13 cellular contexts compared by ENCODE assay signal in genomic region chr5:168852329-168852728, GRCh38.
DNase-seq lines count a peak whose midpoint lies in the region; ATAC-seq and TF ChIP-seq lines count a peak whose summit lies in the region.
"Had no signal": no experiment of that assay in that cellular context is flagged by ENCODE, and none has a peak within 500 bp of the region (broad histone marks: within the 10 kb centered on the region; RNA-seq: fewer than 3 reads in every experiment).

No MANE protein-coding gene starts in this region.

- no peaks in the 10 kb centered on the region for H3K79me2 ChIP-seq in SK-N-SH (ENCODE audit: insufficient read depth)
- no peaks in the 10 kb centered on the region for H3K79me2 ChIP-seq in trophoblast cell (ENCODE audit: control insufficient read depth, insufficient read depth, low read length, poor library complexity)

- DNase-seq in SK-N-SH (no peak), islet precursor cell (peak; percentile 18), trophoblast cell (no peak), HPDE6-E6E7 (ENCODE audit: extremely low spot score) (no peak), NCI-H748 (lab: John Stamatoyannopoulos, UW; ENCODE audit: unreplicated experiment) (no peak)
- DNase-seq: activated CD4-positive, alpha-beta T cell treated with anti-CD3 and anti-CD28 coated beads, Interleukin-2, amount 50 U/mL, for 1 hour; NCI-H1694; NCI-H524 treated with DMSO at 0.1 percent for 48 hours; T-helper 17 cell; upper lobe of right lung had no signal

- no peak overlapping the region for H4K91ac ChIP-seq in trophoblast cell (ENCODE audit: low read depth, low read length)

- H2AFZ ChIP-seq in SK-N-SH (ENCODE audit: low read depth): no peak overlapping the region
- H2AFZ ChIP-seq in trophoblast cell (ENCODE audit: insufficient read depth, low read length, poor library complexity): no peak overlapping the region

- no peak overlapping the region for H3K4ac ChIP-seq in trophoblast cell (ENCODE audit: low read depth, low read length)

- H3K27me3 ChIP-seq in BLaER1 treated with 17β-estradiol and CSF1 and Interleukin-3, amounts not matched to agents 10 nM and 100 nM: no peaks in the 10 kb centered on the region
- H3K27me3 ChIP-seq in SK-N-SH (ENCODE audit: insufficient read depth) (no peaks in the 10 kb centered on the region), trophoblast cell (ENCODE audit: insufficient read depth, low read length) (no peaks in the 10 kb centered on the region)

- no peak overlapping the region for H2BK120ac ChIP-seq in trophoblast cell (ENCODE audit: insufficient read depth, low read length, poor library complexity)

- no peak overlapping the region for H2BK12ac ChIP-seq in trophoblast cell (ENCODE audit: low read length)

- H3K9me2 ChIP-seq in SK-N-SH: no peaks in the 10 kb centered on the region

- CTCF ChIA-PET in SK-N-SH (lab: Yijun Ruan, JAX): interaction anchor here (1.2 kb wide), 1 partner anchor 9 kb away, joined by 3 read pairs; no protein-coding TSS in a partner anchor

- no peaks in the 10 kb centered on the region for H4K20me1 ChIP-seq in BLaER1 treated with 17β-estradiol and CSF1 and Interleukin-3, amounts not matched to agents 10 nM and 100 nM
- H4K20me1 ChIP-seq in SK-N-SH (ENCODE audit: insufficient read depth): no peaks in the 10 kb centered on the region

- H3K9ac ChIP-seq in BLaER1 treated with 17β-estradiol and CSF1 and Interleukin-3, amounts not matched to agents 10 nM and 100 nM: no peak overlapping the region
- H3K9ac ChIP-seq in SK-N-SH (peak overlapping the region; percentile 72), trophoblast cell (ENCODE audit: low read length) (no peak overlapping the region)

- H2AK5ac ChIP-seq in trophoblast cell (ENCODE audit: low read length): no peak overlapping the region

- no peak overlapping the region for H3K18ac ChIP-seq in trophoblast cell (ENCODE audit: low read length)

- H3K36me3 ChIP-seq in BLaER1 treated with 17β-estradiol and CSF1 and Interleukin-3, amounts not matched to agents 10 nM and 100 nM: no peaks in the 10 kb centered on the region
- H3K36me3 ChIP-seq in SK-N-SH (replicated peaks in 1 of 2; ENCODE audit: control insufficient read depth in 1 of 2, insufficient read depth in 2 of 2, low read length in 1 of 2): peaks cover 0 to 34% of the 10 kb centered on the region in 2 experiments
- H3K36me3 ChIP-seq in trophoblast cell (ENCODE audit: control insufficient read depth in 1 of 2, insufficient read depth in 2 of 2, low read length in 2 of 2): peaks cover 3 to 5% of the 10 kb centered on the region in 2 experiments
- H3K36me3 ChIP-seq: upper lobe of right lung had no signal

- no peak overlapping the region for H4K12ac ChIP-seq in trophoblast cell (ENCODE audit: low read depth, low read length)

- ATAC-seq in GM19463 (IDR thresholded peaks at IDR 0.05; ENCODE audit: unreplicated experiment) (peak; percentile 16), GM19035 (IDR thresholded peaks at IDR 0.05; ENCODE audit: unreplicated experiment) (no peak)
- ATAC-seq: T-helper 17 cell had no signal

- no peaks in the 10 kb centered on the region for H3K79me1 ChIP-seq in trophoblast cell (ENCODE audit: low read length)

- H3K4me2 ChIP-seq in BLaER1 treated with 17β-estradiol and CSF1 and Interleukin-3, amounts not matched to agents 10 nM and 100 nM: peak overlapping the region in 10 of 11 experiments; percentile 29 to 57 (median 44); a peak in 21 of 22 replicates
- peak overlapping the region; percentile 68 for H3K4me2 ChIP-seq in SK-N-SH
- H3K4me2 ChIP-seq in trophoblast cell (ENCODE audit: low read length): no peak overlapping the region

- no peak overlapping the region for H3K23ac ChIP-seq in trophoblast cell (ENCODE audit: low read length)

- H3K4me1 ChIP-seq in BLaER1 treated with 17β-estradiol and CSF1 and Interleukin-3, amounts not matched to agents 10 nM and 100 nM: peaks cover 0 to 13% (median 11%) of the 10 kb centered on the region in 10 experiments; a peak in 16 of 20 replicates
- H3K4me1 ChIP-seq in SK-N-SH (ENCODE audit: control insufficient read depth in 1 of 2, insufficient read depth in 2 of 2, low read depth in 1 of 2, low read length in 1 of 2): peaks cover 5 to 66% of the 10 kb centered on the region in 2 experiments
- no peaks in the 10 kb centered on the region for H3K4me1 ChIP-seq in trophoblast cell (ENCODE audit: control insufficient read depth in 1 of 2, insufficient read depth in 2 of 2, low read length in 2 of 2)
- H3K4me1 ChIP-seq: upper lobe of right lung had no signal

- no peak overlapping the region for H2BK5ac ChIP-seq in trophoblast cell (ENCODE audit: low read depth, low read length, poor library complexity)

- no peak for TF ChIP-seq RAD21 in SK-N-SH (IDR thresholded peaks at IDR 0.05; ENCODE audit: low read length)

- TF ChIP-seq CTCF in SK-N-SH (IDR thresholded peaks at IDR 0.05): no peak

- WGBS in SK-N-SH (ENCODE audit: low lambda C conversion rate): 24% methylated on average over 4 of the region's 4 CpGs
- no CpG with 5 or more reads among the region's 4 CpGs for WGBS in trophoblast cell (ENCODE audit: extremely low coverage, insufficient coverage, insufficient read length)

- no peak overlapping the region for H3K14ac ChIP-seq in trophoblast cell (ENCODE audit: low read length)

- no peak overlapping the region; a peak in 1 of 22 replicates for H3K27ac ChIP-seq in BLaER1 treated with 17β-estradiol and CSF1 and Interleukin-3, amounts not matched to agents 10 nM and 100 nM
- H3K27ac ChIP-seq in SK-N-SH (ENCODE audit: low read depth in 2 of 2, low read length in 1 of 2): peak overlapping the region; percentile 88 to 94
- no peak overlapping the region for H3K27ac ChIP-seq in trophoblast cell (ENCODE audit: low read depth, low read length)
- H3K27ac ChIP-seq: upper lobe of right lung had no signal

- H3K9me3 ChIP-seq in BLaER1 treated with 17β-estradiol and CSF1 and Interleukin-3, amounts not matched to agents 10 nM and 100 nM (replicated peaks in 1 of 11): no peaks in the 10 kb centered on the region
- H3K9me3 ChIP-seq in SK-N-SH: no peaks in the 10 kb centered on the region
- peaks cover 3% of the 10 kb centered on the region for H3K9me3 ChIP-seq in trophoblast cell (ENCODE audit: insufficient read depth, low read depth, low read length)
- H3K9me3 ChIP-seq: upper lobe of right lung had no signal

- no peak overlapping the region for H3K4me3 ChIP-seq in BLaER1 treated with 17β-estradiol and CSF1 and Interleukin-3, amounts not matched to agents 10 nM and 100 nM
- H3K4me3 ChIP-seq in SK-N-SH (ENCODE audit: low read depth in 2 of 2, low read length in 1 of 2): peak overlapping the region; percentile 21 to 39
- no peak overlapping the region for H3K4me3 ChIP-seq in trophoblast cell (ENCODE audit: low read depth, low read length)
- H3K4me3 ChIP-seq: upper lobe of right lung had no signal

- POLR2A ChIA-PET in SK-N-SH (lab: Yijun Ruan, JAX): no interaction called here

- TF ChIP-seq EP300 in SK-N-SH (IDR thresholded peaks at IDR 0.05; ENCODE audit: borderline replicate concordance in 1 of 2, low read depth in 1 of 2, low read length in 1 of 2): no peak

- no peak overlapping the region for H4K8ac ChIP-seq in trophoblast cell (ENCODE audit: low read depth, low read length)

- peaks cover 6% of the 10 kb centered on the region for H3F3A ChIP-seq in SK-N-SH (replicated peaks; ENCODE audit: insufficient read depth)

TF ChIP-seq in SK-N-SH, 30 proteins besides CTCF, POLR2A, EP300 and RAD21 (continues in another document):
- TF ChIP-seq, protein P1, sequence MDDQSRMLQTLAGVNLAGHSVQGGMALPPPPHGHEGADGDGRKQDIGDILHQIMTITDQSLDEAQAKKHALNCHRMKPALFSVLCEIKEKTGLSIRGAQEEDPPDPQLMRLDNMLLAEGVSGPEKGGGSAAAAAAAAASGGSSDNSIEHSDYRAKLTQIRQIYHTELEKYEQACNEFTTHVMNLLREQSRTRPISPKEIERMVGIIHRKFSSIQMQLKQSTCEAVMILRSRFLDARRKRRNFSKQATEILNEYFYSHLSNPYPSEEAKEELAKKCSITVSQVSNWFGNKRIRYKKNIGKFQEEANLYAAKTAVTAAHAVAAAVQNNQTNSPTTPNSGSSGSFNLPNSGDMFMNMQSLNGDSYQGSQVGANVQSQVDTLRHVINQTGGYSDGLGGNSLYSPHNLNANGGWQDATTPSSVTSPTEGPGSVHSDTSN (IDR thresholded peaks at IDR 0.05): no peak
- no peak for TF ChIP-seq JUND (IDR thresholded peaks at IDR 0.05)
- TF ChIP-seq, protein P2, sequence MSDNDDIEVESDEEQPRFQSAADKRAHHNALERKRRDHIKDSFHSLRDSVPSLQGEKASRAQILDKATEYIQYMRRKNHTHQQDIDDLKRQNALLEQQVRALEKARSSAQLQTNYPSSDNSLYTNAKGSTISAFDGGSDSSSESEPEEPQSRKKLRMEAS (IDR thresholded peaks at IDR 0.05; ENCODE audit: low read depth): no peak
- no peak for TF ChIP-seq SIN3A (IDR thresholded peaks at IDR 0.05; ENCODE audit: borderline replicate concordance, low read depth, low read length)
- no peak for TF ChIP-seq TCF12 (IDR thresholded peaks at IDR 0.05)
- no peak for TF ChIP-seq USF2 (IDR thresholded peaks at IDR 0.05; ENCODE audit: borderline replicate concordance, low read depth, low read length)
- no peak for TF ChIP-seq USF1 (IDR thresholded peaks at IDR 0.05; ENCODE audit: borderline replicate concordance, low read depth)
- TF ChIP-seq GABPA (IDR thresholded peaks at IDR 0.05; ENCODE audit: low read depth): no peak
- no peak for TF ChIP-seq RXRA (IDR thresholded peaks at IDR 0.05; ENCODE audit: borderline replicate concordance, low read depth)
- no peak; the same call in 1 of the 2 replicates for TF ChIP-seq RCOR1 (IDR thresholded peaks at IDR 0.05; ENCODE audit: low read length)
- TF ChIP-seq NRF1 (IDR thresholded peaks at IDR 0.05; ENCODE audit: low read depth, low read length): no peak
- TF ChIP-seq RFX5 (IDR thresholded peaks at IDR 0.05; ENCODE audit: low read length): no peak

Comparison
In these comparisons a context has a peak if more than half of its experiments do, and no peak if none do; other contexts are left out.
1. H3K27ac ChIP-seq: peak in SK-N-SH (2 of 2); none in BLaER1 treated with 17β-estradiol and CSF1 and Interleukin-3, amounts not matched to agents 10 nM and 100 nM (0 of 11) and trophoblast cell (single experiment).
2. H3K4me3 ChIP-seq: peak in SK-N-SH (2 of 2); none in BLaER1 treated with 17β-estradiol and CSF1 and Interleukin-3, amounts not matched to agents 10 nM and 100 nM (0 of 10) and trophoblast cell (single experiment).